ENCODE assay signal across 9 cellular contexts in the genomic region with DNA sequence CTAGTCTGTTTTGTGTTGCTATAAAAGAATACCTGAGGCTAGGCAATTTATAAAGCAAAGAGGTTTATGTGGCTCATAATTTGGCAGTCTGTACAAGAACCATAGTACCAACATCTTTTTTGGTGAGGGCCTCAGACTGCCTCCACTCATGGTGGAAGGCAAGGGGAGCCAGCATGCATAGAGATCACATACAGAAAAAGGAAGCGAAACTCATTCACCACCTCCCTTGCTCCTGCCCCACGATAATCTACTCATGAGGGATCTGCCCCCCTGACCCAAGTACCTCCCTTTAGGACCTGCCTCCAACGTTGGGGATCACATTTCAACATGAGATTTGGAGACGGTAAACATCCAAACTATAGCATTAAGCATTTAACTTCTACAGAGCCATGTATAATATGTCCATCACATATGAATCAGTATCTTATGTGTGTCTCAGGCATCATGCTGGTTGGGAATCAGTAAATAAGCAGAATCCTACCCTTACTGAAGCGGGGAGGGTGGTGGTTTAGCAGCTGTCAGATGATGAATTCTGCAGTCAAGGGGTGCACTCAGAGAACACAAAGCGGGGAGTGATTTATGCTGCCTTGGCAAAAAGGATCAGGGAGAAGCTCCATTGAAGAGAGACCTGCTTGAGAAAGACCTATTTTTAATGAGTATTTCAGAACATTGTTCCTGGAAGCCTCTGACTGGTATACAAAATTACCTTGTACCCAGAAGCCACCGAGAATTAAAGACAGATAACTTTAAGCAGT. TPM values are rescaled to one million over a fixed set of nuclear protein-coding genes. Genes with fewer than 3 reads are reported as not detected.
A peak's percentile ranks its signal among the peaks of the same experiment; 100 is the strongest.
DNase-seq lines count a peak whose midpoint lies in the region; ATAC-seq and TF ChIP-seq lines count a peak whose summit lies in the region.
"Had no signal": no experiment of that assay in that cellular context is flagged by ENCODE, and none has a peak within 500 bp of the region (broad histone marks: within the 10 kb centered on the region; RNA-seq: fewer than 3 reads in every experiment).

No MANE protein-coding gene starts in this region.

- H3K36me3 ChIP-seq in body of pancreas (replicated peaks in 1 of 2; ENCODE audit: insufficient read depth in 1 of 2, low read depth in 2 of 2), result peaks cover 11 to 50% of the 10 kb centered on the region in 2 donors

- intact Hi-C loops in body of pancreas (cut with DNase I), result no loop called here

- TF ChIP-seq POLR2A in body of pancreas (IDR thresholded peaks at IDR 0.05), result no peak

- H3K9me3 ChIP-seq in body of pancreas, result no peaks in the 10 kb centered on the region

- TF ChIP-seq CTCF in body of pancreas (IDR thresholded peaks at IDR 0.05) (no peak), coronary artery (IDR thresholded peaks at IDR 0.05) (no peak)

- no peak overlapping the region for H3K4me3 ChIP-seq in body of pancreas
- H3K4me3 ChIP-seq in coronary artery, result no peak overlapping the region

- peak; percentile 96 for ATAC-seq in GM18861 (IDR thresholded peaks at IDR 0.05; ENCODE audit: unreplicated experiment)
- peak; percentile 99 for ATAC-seq in GM21723 (IDR thresholded peaks at IDR 0.05; ENCODE audit: unreplicated experiment)
- ATAC-seq in HG03442 (IDR thresholded peaks at IDR 0.05; ENCODE audit: unreplicated experiment), result peak; percentile 98
- ATAC-seq in body of pancreas, result no peak

- DNase-seq in epithelial cell of prostate (ENCODE audit: low read depth, low spot score), result no peak
- no peak for DNase-seq in NCI-H1930 (lab: John Stamatoyannopoulos, UW)
- DNase-seq in globus pallidus (ENCODE audit: low spot score), result no peak
- no peak for DNase-seq in body of pancreas
- no peak for DNase-seq in coronary artery (ENCODE audit: low spot score)
- DNase-seq: trophoblast cell had no signal

- no peaks in the 10 kb centered on the region for H3K4me1 ChIP-seq in body of pancreas

- no peaks in the 10 kb centered on the region for H3K27me3 ChIP-seq in body of pancreas

- peak overlapping the region; percentile 45 for H3K27ac ChIP-seq in epithelial cell of prostate
- H3K27ac ChIP-seq in body of pancreas, result no peak overlapping the region
- no peak overlapping the region for H3K27ac ChIP-seq in coronary artery

- 73 to 83% methylated on average over 7 of the region's 7 CpGs for WGBS in body of pancreas, 2 donors

RNA-seq across cellular contexts. Expression of gene HMGXB3, which starts 34.8 kb away (rescaled TPM):
- total RNA-seq in body of pancreas, result 10 to 100 TPM; 22.6 to 43.5 TPM

RNA-seq across cellular contexts. Expression of gene TIGD6, which starts 34.9 kb away (rescaled TPM):
- 1 to 10 TPM; 2.1 to 3.0 TPM for total RNA-seq in body of pancreas

RNA-seq across cellular contexts. Expression of gene CSF1R, which starts 51.0 kb away (rescaled TPM):
- 10 to 100 TPM in 1 of 2 donors, 1 to 10 TPM in 1; 5.3 to 13.5 TPM for total RNA-seq in body of pancreas
